ENCODE assay signal across 26 cellular contexts in genomic region chr9:103537426-103537825, GRCh38.
"Had no signal": no experiment of that assay in that cellular context is flagged by ENCODE, and none has a peak within 500 bp of the region (broad histone marks: within the 10 kb centered on the region; RNA-seq: fewer than 3 reads in every experiment).

No MANE protein-coding gene starts in this region.

- H3K4me1 ChIP-seq: stomach, suprapubic skin, testis, thyroid gland, tibial artery, tibial nerve, transverse colon, upper lobe of left lung, upper lobe of right lung, uterus, vagina had no signal

- H3K9me3 ChIP-seq: suprapubic skin, testis, thoracic aorta, thyroid gland, tibial artery, upper lobe of right lung, uterus, vagina had no signal

- ATAC-seq: stimulated activated effector memory CD8-positive, alpha-beta T cell treated with anti-CD3 and anti-CD28 coated beads, Interleukin-12 subunit alpha, Interleukin-12 subunit beta, amount 100 ng/mL, for 72 hours; stimulated activated memory B cell treated with anti-CD40 and anti-IgM and Interleukin-4, amounts not matched to agents 10 μg/mL and 1 μg/mL and 100 μg/mL, for 72 hours; stimulated activated naive B cell treated with anti-CD40 and anti-IgM and Interleukin-4, amounts not matched to agents 10 μg/mL and 1 μg/mL and 100 μg/mL, for 72 hours; stimulated activated naive CD8-positive, alpha-beta T cell treated with anti-CD3 and anti-CD28 coated beads, Interleukin-15, amount 100 ng/mL, for 72 hours; stimulated activated naive CD8-positive, alpha-beta T cell treated with anti-CD3 and anti-CD28 coated beads, Interleukin-15, Interleukin-2, amounts not matched to agents 100 U/mL and 50 U/mL, for 24 hours; upper lobe of right lung had no signal

- H3K27ac ChIP-seq: stomach, suprapubic skin, testis, thoracic aorta, thyroid gland, tibial artery, tibial nerve, transverse colon, upper lobe of left lung, upper lobe of right lung, uterus, vagina had no signal

- H3K4me3 ChIP-seq: stomach, suprapubic skin, testis, thoracic aorta, thyroid gland, tibial artery, tibial nerve, transverse colon, upper lobe of left lung, upper lobe of right lung, uterus, vagina had no signal

- H3K36me3 ChIP-seq: stomach, suprapubic skin, thoracic aorta, thyroid gland, tibial artery, tibial nerve, transverse colon, upper lobe of left lung, upper lobe of right lung, uterus, vagina had no signal

- FAIRE-seq: urothelium cell line had no signal

- H3K27me3 ChIP-seq: stomach, suprapubic skin, testis, thyroid gland, tibial artery, tibial nerve, transverse colon, upper lobe of left lung, upper lobe of right lung, uterus, vagina had no signal

- DNase-seq: stimulated activated CD4-positive, alpha-beta T cell treated with anti-CD3 and anti-CD28 coated beads, Interleukin-2, amount 100 ng/mL, for 48 hours; stimulated activated CD4-positive, alpha-beta T cell treated with anti-CD3 and anti-CD28 coated beads, Interleukin-4, amount 100 ng/mL, for 1 hour; stimulated activated CD4-positive, alpha-beta T cell treated with anti-CD3 and anti-CD28 coated beads, Interleukin-4, amount 100 ng/mL, for 24 hours; stimulated activated CD4-positive, alpha-beta T cell treated with anti-CD3 and anti-CD28 coated beads, Interleukin-4, amount 100 ng/mL, for 4 hours; stimulated activated CD8-positive, alpha-beta memory T cell treated with anti-CD3 and anti-CD28 coated beads, Interleukin-4, amount 100 ng/mL, for 48 hours; stimulated activated naive B cell treated with anti-CD40 and anti-IgM and Interleukin-4, amounts not matched to agents 10 μg/mL and 1 μg/mL and 100 μg/mL, for 72 hours; stimulated activated naive CD4-positive, alpha-beta T cell treated with Interleukin-2 at 50 U/mL for 16 hours; stimulated activated naive CD8-positive, alpha-beta T cell treated with anti-CD3 and anti-CD28 coated beads, Interleukin-15, amount 100 ng/mL, for 72 hours; stimulated activated naive CD8-positive, alpha-beta T cell treated with anti-CD3 and anti-CD28 coated beads, Interleukin-15, Interleukin-2, amounts not matched to agents 100 U/mL and 50 U/mL, for 24 hours; stomach; substantia nigra; testis; thyroid gland; tibial artery; transverse colon; trophoblast cell; upper lobe of left lung; upper lobe of right lung; uterus had no signal
